ENCODE assay signal across 8 cellular contexts in the genomic region with DNA sequence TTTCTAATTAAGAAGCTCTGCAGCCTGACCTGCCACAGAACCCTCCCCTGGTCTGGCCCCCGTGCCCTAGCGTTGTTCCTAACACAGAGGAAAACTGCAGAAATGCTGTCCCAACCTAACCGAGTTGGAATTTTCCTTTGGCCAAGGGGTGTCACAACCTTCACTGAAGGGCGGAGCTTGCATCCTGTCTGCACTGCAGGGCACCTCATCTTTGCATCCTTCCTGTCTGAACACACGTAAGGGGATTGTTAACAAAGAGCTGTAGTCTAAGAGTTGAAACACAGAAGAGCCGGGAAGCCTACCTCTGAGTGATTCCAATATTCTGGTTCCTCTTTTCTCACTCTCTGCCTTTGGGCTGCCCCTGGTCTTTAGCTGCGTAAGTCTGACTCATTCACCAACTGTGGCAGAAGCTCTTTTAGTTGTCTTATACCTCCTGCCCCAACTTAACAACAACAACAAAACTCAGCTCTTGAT. TPM values are rescaled to one million over a fixed set of nuclear protein-coding genes. Genes with fewer than 3 reads are reported as not detected.
A peak's percentile ranks its signal among the peaks of the same experiment; 100 is the strongest.
DNase-seq lines count a peak whose midpoint lies in the region; ATAC-seq and TF ChIP-seq lines count a peak whose summit lies in the region.

No MANE protein-coding gene starts in this region.

- peak overlapping the region; percentile 51 to 96 (median 92) for H3K27ac ChIP-seq in dorsolateral prefrontal cortex

- peak overlapping the region in 54 of 59 donors; percentile 7 to 86 (median 70) for H3K4me3 ChIP-seq in dorsolateral prefrontal cortex

- DNase-seq in Caki2 (ENCODE audit: low read depth) (peak; percentile 50), T-helper 17 cell (no peak), dorsolateral prefrontal cortex (peak in 1 of 10 donors; percentile 75), neural crest cell (ENCODE audit: low read depth, low spot score) (no peak), NCI-H2029 (lab: John Stamatoyannopoulos, UW) (no peak), NCI-H1436 treated with DMSO at 0.1 percent for 48 hours (lab: John Stamatoyannopoulos, UW) (no peak)

- TF ChIP-seq CTCF in dorsolateral prefrontal cortex (IDR thresholded peaks at IDR 0.05 in 54 of 56, conservative IDR thresholded peaks at IDR 0.05 in 2 of 56; ENCODE audit: low read depth in 1 of 56, partially characterized antibody in 56 of 56) (peak in 1 of 56 donors; percentile 7), neural crest cell (conservative IDR thresholded peaks at IDR 0.05) (no peak)

- H3K27me3 Mint-ChIP-seq in T-helper 17 cell: no peaks in the 10 kb centered on the region
- H3K27me3 Mint-ChIP-seq in neural crest cell (ENCODE audit: low read depth): no peaks in the 10 kb centered on the region

- H3K36me3 Mint-ChIP-seq in T-helper 17 cell (ENCODE audit: low read depth) (no peaks in the 10 kb centered on the region), neural crest cell (ENCODE audit: low read depth) (no peaks in the 10 kb centered on the region)

- no peaks in the 10 kb centered on the region for H3K9me3 ChIP-seq in T-helper 17 cell (ENCODE audit: control insufficient read depth, low read length, poor library complexity, severe bottlenecking)

- H3K27me3 ChIP-seq in dorsolateral prefrontal cortex: no peaks in the 10 kb centered on the region

- H3K9me3 Mint-ChIP-seq in neural crest cell: no peaks in the 10 kb centered on the region

- H3K4me3 Mint-ChIP-seq in T-helper 17 cell (peak overlapping the region; percentile 84), neural crest cell (peak overlapping the region; percentile 72)

- intact Hi-C loops in dorsolateral prefrontal cortex (cut with DNase I): loop anchor here in 1 of 2 donors (10.0 kb wide), 1 partner anchor 346 kb away; no protein-coding TSS in a partner anchor

- peak overlapping the region; percentile 86 for H3K27ac Mint-ChIP-seq in T-helper 17 cell
- peak overlapping the region; percentile 86 for H3K27ac Mint-ChIP-seq in neural crest cell (ENCODE audit: unreplicated experiment)

- in situ Hi-C loops in Caki2 (cut with HindIII; ENCODE audit: low pct_unique_long_range_greater_than_20kb, low sequenced_read_pairs): no loop called here

- ATAC-seq in GM19351 (IDR thresholded peaks at IDR 0.05; ENCODE audit: unreplicated experiment): peak; percentile 89
- ATAC-seq in HG03342 (IDR thresholded peaks at IDR 0.05; ENCODE audit: unreplicated experiment): peak; percentile 90
- ATAC-seq in T-helper 17 cell: peak; percentile 59

- H3K4me1 Mint-ChIP-seq in T-helper 17 cell: peaks cover 18% of the 10 kb centered on the region
- H3K4me1 Mint-ChIP-seq in neural crest cell: peaks cover 49% of the 10 kb centered on the region

RNA-seq across cellular contexts. Expression of a gene that starts 1.6 kb away (rescaled TPM):
- 14.2 and 25.0 TPM in 2 replicates for total RNA-seq in Caki2 (2014; rRNA removed; shearing (Covaris generic); ENCODE audit: low replicate concordance)
- total RNA-seq in T-helper 17 cell (under 1 TPM; 0.42 to 0.96 TPM), dorsolateral prefrontal cortex (10 to 100 TPM; 32.0 to 84.9 (median 55.1) TPM), neural crest cell (24.4 and 24.6 TPM in 2 replicates)

RNA-seq across cellular contexts. Expression of a gene that starts 20.0 kb away (rescaled TPM):
- total RNA-seq in Caki2 (2014; rRNA removed; shearing (Covaris generic); ENCODE audit: low replicate concordance): 1.7 TPM in 1 of 2 replicates, not detected in the other
- total RNA-seq in T-helper 17 cell (not detected), dorsolateral prefrontal cortex (1 to 10 TPM in 61 of 120 experiments, under 1 TPM in 30, not detected in 29; 0.40 to 4.0 (median 1.3) TPM), neural crest cell (not detected in 2 replicates)

RNA-seq across cellular contexts. Expression of a gene that starts 26.2 kb away (rescaled TPM):
- 2.9 TPM in 1 of 2 replicates, not detected in the other for total RNA-seq in Caki2 (2014; rRNA removed; shearing (Covaris generic); ENCODE audit: low replicate concordance)
- not detected for total RNA-seq in T-helper 17 cell
- 10 to 100 TPM in 1 of 120 experiments, 1 to 10 TPM in 113, under 1 TPM in 6; 0.56 to 10.0 (median 2.8) TPM for total RNA-seq in dorsolateral prefrontal cortex
- not detected in 2 replicates for total RNA-seq in neural crest cell

RNA-seq across cellular contexts. Expression of a gene that starts 27.2 kb away (rescaled TPM):
- 0.78 and 2.4 TPM in 2 replicates for total RNA-seq in Caki2 (2014; rRNA removed; shearing (Covaris generic); ENCODE audit: low replicate concordance)
- total RNA-seq in T-helper 17 cell (not detected), dorsolateral prefrontal cortex (1,000 to 10,000 TPM in 61 of 120 experiments, 100 to 1,000 TPM in 59; 265 to 3,917 (median 1,020) TPM), neural crest cell (not detected in 2 replicates)

RNA-seq across cellular contexts. Expression of a gene that starts 59.4 kb away (rescaled TPM):
- total RNA-seq in Caki2 (2014; rRNA removed; shearing (Covaris generic); ENCODE audit: low replicate concordance): 29.9 and 39.5 TPM in 2 replicates
- total RNA-seq in T-helper 17 cell (10 to 100 TPM; 19.0 to 23.8 TPM), dorsolateral prefrontal cortex (10 to 100 TPM in 114 of 120 experiments, 1 to 10 TPM in 6; 7.3 to 30.0 (median 16.4) TPM), neural crest cell (22.8 and 24.8 TPM in 2 replicates)
